Comparison of ENCODE assay signal across 8 cellular contexts in the genomic region with DNA sequence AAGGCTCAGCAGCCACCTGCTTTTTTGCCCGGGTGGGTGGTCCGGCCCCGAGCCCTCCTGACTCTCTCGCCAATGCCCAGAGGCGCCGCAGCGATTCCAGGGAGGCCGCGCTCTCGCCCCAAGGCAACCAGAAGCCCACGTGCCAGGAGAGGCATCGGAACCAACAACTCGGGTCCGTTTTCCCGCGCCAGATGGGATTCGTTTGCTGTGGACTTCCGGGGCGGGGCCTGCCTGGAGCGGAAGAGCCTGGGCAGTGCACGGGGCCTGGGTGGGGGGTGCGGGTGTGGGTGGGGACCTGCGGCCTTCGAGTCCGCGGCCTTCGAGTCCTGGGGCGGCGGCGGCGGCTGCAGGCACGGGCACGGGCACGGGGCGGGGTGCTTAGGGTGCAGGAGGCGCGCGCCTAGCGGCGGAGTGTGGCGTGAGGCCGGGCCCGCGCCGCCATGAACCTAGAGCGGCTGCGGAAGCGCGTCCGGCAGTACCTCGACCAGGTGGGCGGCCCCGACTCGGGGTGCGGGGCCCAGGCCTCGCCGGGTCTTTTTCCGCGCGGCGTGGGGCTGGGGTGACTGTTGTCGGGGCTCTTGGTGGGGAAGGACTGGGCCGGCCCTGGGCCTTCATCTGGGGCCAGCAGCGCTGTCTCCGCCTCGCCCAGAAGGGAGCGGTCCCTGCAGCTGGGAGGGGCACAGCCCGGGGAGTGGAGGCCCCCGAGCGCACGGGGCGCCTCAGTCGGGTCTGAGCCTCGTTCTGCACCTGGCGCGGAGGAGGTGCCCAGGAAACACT. TPM values are rescaled to one million over a fixed set of nuclear protein-coding genes. Genes with fewer than 3 reads are reported as not detected.
DNase-seq lines count a peak whose midpoint lies in the region; ATAC-seq, FAIRE-seq and TF ChIP-seq lines count a peak whose summit lies in the region.

A gene with protein sequence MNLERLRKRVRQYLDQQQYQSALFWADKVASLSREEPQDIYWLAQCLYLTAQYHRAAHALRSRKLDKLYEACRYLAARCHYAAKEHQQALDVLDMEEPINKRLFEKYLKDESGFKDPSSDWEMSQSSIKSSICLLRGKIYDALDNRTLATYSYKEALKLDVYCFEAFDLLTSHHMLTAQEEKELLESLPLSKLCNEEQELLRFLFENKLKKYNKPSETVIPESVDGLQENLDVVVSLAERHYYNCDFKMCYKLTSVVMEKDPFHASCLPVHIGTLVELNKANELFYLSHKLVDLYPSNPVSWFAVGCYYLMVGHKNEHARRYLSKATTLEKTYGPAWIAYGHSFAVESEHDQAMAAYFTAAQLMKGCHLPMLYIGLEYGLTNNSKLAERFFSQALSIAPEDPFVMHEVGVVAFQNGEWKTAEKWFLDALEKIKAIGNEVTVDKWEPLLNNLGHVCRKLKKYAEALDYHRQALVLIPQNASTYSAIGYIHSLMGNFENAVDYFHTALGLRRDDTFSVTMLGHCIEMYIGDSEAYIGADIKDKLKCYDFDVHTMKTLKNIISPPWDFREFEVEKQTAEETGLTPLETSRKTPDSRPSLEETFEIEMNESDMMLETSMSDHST (plus strand): TSS at position 253 of the 777 bp plus-strand sequence. CDS start 188 bp downstream, at position 441.

- peak within 1 kb of the TSS; percentile 88 to 93 for H3K4me3 Mint-ChIP-seq in stimulated activated naive CD8-positive, alpha-beta T cell treated with anti-CD3 and anti-CD28 coated beads, Interleukin-15, amount 100 ng/mL, for 72 hours

- H2AFZ ChIP-seq in Loucy (ENCODE audit: low read length), result peak within 1 kb of the TSS; percentile 89
- H2AFZ ChIP-seq in neural cell (ENCODE audit: low read depth, low read length), result peak within 1 kb of the TSS; percentile 0

- DNase-seq in ELR (ENCODE audit: low read depth) (peak; percentile 96), H54 (ENCODE audit: insufficient read length, low spot score) (peak; percentile 98), SHP77 treated with DMSO at 0.1 percent for 48 hours (lab: John Stamatoyannopoulos, UW) (peak; percentile 93), fibroblast of the conjunctiva (ENCODE audit: low read depth) (peak; percentile 82)
- peak; percentile 94 for DNase-seq in activated effector memory CD4-positive, alpha-beta T cell treated with anti-CD3 and anti-CD28 coated beads, Interleukin-2, amount 50 U/mL, for 16 hours
- peak; percentile 81 to 91 for DNase-seq in stimulated activated naive CD8-positive, alpha-beta T cell treated with anti-CD3 and anti-CD28 coated beads, Interleukin-15, amount 100 ng/mL, for 72 hours

- TF ChIP-seq CTCF in Loucy (conservative IDR thresholded peaks at IDR 0.05; ENCODE audit: low read length), result 0 out of 2 replicates have a peak, but pooled peaks have one; percentile 14
- TF ChIP-seq CTCF in neural cell (IDR thresholded peaks at IDR 0.05; ENCODE audit: poor library complexity, severe bottlenecking), result peak; percentile 25

- ATAC-seq in stimulated activated naive CD8-positive, alpha-beta T cell treated with anti-CD3 and anti-CD28 coated beads, Interleukin-15, amount 100 ng/mL, for 72 hours, result peak; percentile 95

- peak within 1 kb of the TSS; percentile 42 for H3K27ac ChIP-seq in neural cell (ENCODE audit: low read length)

- H3K4me2 ChIP-seq in Loucy (ENCODE audit: low read depth, low read length, poor library complexity, severe bottlenecking), result peak within 1 kb of the TSS; percentile 97
- peak within 1 kb of the TSS; percentile 50 for H3K4me2 ChIP-seq in neural cell (ENCODE audit: low read length)

- no peak for TF ChIP-seq EP300 in neural cell (conservative IDR thresholded peaks at IDR 0.05; ENCODE audit: poor library complexity, severe bottlenecking)

- peak; percentile 40 for TF ChIP-seq POLR2A in H54 (IDR thresholded peaks at IDR 0.05; ENCODE audit: low read depth, low read length)

- no peaks in the 10 kb centered on the region for H3K9me2 ChIP-seq in Loucy (replicated peaks; ENCODE audit: low read depth, low read length)
- no peaks in the 10 kb centered on the region for H3K9me2 ChIP-seq in neural cell (ENCODE audit: insufficient read depth, low read length)

- peak within 1 kb of the TSS; percentile 98 for H3K4me3 ChIP-seq in Loucy (ENCODE audit: low read length, poor library complexity, severe bottlenecking)
- peak within 1 kb of the TSS; percentile 91 for H3K4me3 ChIP-seq in neural cell (ENCODE audit: low read length)

- TF ChIP-seq RAD21 in neural cell (conservative IDR thresholded peaks at IDR 0.05), result no peak

- peaks cover 21% of the 10 kb centered on the region; the same call in 1 of the 2 replicates for H3K36me3 ChIP-seq in Loucy (ENCODE audit: insufficient read depth, low read length)
- no peaks in the 10 kb centered on the region for H3K36me3 ChIP-seq in neural cell (ENCODE audit: insufficient read depth, low read length)

- FAIRE-seq in H54 (lab: Jason Lieb, UNC), result no peak

- no peaks in the 10 kb centered on the region for H3K9me3 Mint-ChIP-seq in stimulated activated naive CD8-positive, alpha-beta T cell treated with anti-CD3 and anti-CD28 coated beads, Interleukin-15, amount 100 ng/mL, for 72 hours

- H3K79me2 ChIP-seq in Loucy (ENCODE audit: insufficient read depth, low read length), result peaks cover 43% of the 10 kb centered on the region
- H3K79me2 ChIP-seq in neural cell (replicated peaks; ENCODE audit: insufficient read depth, low read length), result peaks cover 15% of the 10 kb centered on the region

- H3F3A ChIP-seq in Loucy (ENCODE audit: low read depth) (peaks cover 8% of the 10 kb centered on the region), neural cell (ENCODE audit: insufficient read depth, low read length, poor library complexity, severe bottlenecking) (no peaks in the 10 kb centered on the region)

- peaks cover 29% of the 10 kb centered on the region for H3K4me1 ChIP-seq in Loucy (ENCODE audit: insufficient read depth, low read length, poor library complexity, severe bottlenecking)

- H4K20me1 ChIP-seq in Loucy (ENCODE audit: insufficient read depth, low read length, poor library complexity, severe bottlenecking) (peaks cover 17% of the 10 kb centered on the region), neural cell (ENCODE audit: insufficient read depth) (no peaks in the 10 kb centered on the region)

- H3K27me3 ChIP-seq in Loucy (ENCODE audit: insufficient read depth, low read length, poor library complexity, severe bottlenecking) (no peaks in the 10 kb centered on the region), neural cell (ENCODE audit: insufficient read depth, low read depth, low read length) (no peaks in the 10 kb centered on the region)

- H3K27ac Mint-ChIP-seq in stimulated activated naive CD8-positive, alpha-beta T cell treated with anti-CD3 and anti-CD28 coated beads, Interleukin-15, amount 100 ng/mL, for 72 hours, result peak within 1 kb of the TSS; percentile 93 to 95

- peaks cover 40% of the 10 kb centered on the region for H3K4me1 Mint-ChIP-seq in stimulated activated naive CD8-positive, alpha-beta T cell treated with anti-CD3 and anti-CD28 coated beads, Interleukin-15, amount 100 ng/mL, for 72 hours

- H3K9me3 ChIP-seq in Loucy (ENCODE audit: insufficient read depth, low read depth, low read length), result no peaks in the 10 kb centered on the region
- no peaks in the 10 kb centered on the region for H3K9me3 ChIP-seq in neural cell (ENCODE audit: low read length)

- no peaks in the 10 kb centered on the region for H3K27me3 Mint-ChIP-seq in stimulated activated naive CD8-positive, alpha-beta T cell treated with anti-CD3 and anti-CD28 coated beads, Interleukin-15, amount 100 ng/mL, for 72 hours

- H3K9ac ChIP-seq in Loucy (ENCODE audit: low read depth, low read length, poor library complexity, severe bottlenecking) (peak within 1 kb of the TSS; percentile 97), neural cell (ENCODE audit: low read length) (peak within 1 kb of the TSS; percentile 82)

TF ChIP-seq in neural cell, 6 proteins besides CTCF, POLR2A, EP300 and RAD21:
- TF ChIP-seq POLR2AphosphoS5 (IDR thresholded peaks at IDR 0.05), result peak; percentile 48
- TF ChIP-seq SMC3 (conservative IDR thresholded peaks at IDR 0.05; ENCODE audit: poor library complexity), result peak; percentile 35
- TF ChIP-seq EZH2 (IDR thresholded peaks at IDR 0.05; ENCODE audit: borderline replicate concordance, insufficient read depth, low read length, poor library complexity, severe bottlenecking), result no peak
- TF ChIP-seq TAF1 (IDR thresholded peaks at IDR 0.05; ENCODE audit: low read depth), result peak; percentile 41
- TF ChIP-seq, protein P1, sequence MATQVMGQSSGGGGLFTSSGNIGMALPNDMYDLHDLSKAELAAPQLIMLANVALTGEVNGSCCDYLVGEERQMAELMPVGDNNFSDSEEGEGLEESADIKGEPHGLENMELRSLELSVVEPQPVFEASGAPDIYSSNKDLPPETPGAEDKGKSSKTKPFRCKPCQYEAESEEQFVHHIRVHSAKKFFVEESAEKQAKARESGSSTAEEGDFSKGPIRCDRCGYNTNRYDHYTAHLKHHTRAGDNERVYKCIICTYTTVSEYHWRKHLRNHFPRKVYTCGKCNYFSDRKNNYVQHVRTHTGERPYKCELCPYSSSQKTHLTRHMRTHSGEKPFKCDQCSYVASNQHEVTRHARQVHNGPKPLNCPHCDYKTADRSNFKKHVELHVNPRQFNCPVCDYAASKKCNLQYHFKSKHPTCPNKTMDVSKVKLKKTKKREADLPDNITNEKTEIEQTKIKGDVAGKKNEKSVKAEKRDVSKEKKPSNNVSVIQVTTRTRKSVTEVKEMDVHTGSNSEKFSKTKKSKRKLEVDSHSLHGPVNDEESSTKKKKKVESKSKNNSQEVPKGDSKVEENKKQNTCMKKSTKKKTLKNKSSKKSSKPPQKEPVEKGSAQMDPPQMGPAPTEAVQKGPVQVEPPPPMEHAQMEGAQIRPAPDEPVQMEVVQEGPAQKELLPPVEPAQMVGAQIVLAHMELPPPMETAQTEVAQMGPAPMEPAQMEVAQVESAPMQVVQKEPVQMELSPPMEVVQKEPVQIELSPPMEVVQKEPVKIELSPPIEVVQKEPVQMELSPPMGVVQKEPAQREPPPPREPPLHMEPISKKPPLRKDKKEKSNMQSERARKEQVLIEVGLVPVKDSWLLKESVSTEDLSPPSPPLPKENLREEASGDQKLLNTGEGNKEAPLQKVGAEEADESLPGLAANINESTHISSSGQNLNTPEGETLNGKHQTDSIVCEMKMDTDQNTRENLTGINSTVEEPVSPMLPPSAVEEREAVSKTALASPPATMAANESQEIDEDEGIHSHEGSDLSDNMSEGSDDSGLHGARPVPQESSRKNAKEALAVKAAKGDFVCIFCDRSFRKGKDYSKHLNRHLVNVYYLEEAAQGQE (IDR thresholded peaks at IDR 0.05; ENCODE audit: borderline replicate concordance), result no peak
- TF ChIP-seq MXI1 (conservative IDR thresholded peaks at IDR 0.05; ENCODE audit: poor library complexity, severe bottlenecking), result peak; percentile 84

RNA-seq across cellular contexts. Expression of the gene that starts here (rescaled TPM):
- 70.4 and 78.4 TPM in 2 replicates for polyA plus RNA-seq in neural cell
- 55.5 and 75.6 TPM in 2 replicates for polyA minus RNA-seq in neural cell

Comparison
In these comparisons a context has a peak if more than half of its experiments do, and no peak if none do; other contexts are left out.
1. Peak in every context shown above with its lines: DNase-seq, ATAC-seq, H3K4me3 ChIP-seq and H3K27ac ChIP-seq.